2 cellular contexts compared by ENCODE assay signal in genomic region chr3:48243886-48244285, GRCh38.
TF ChIP-seq lines count a peak whose summit lies in the region.

No MANE protein-coding gene starts in this region.

TF ChIP-seq in GM23338, 12 proteins besides CTCF, POLR2A, EP300 and RAD21:
- TF ChIP-seq ETS1 (IDR thresholded peaks at IDR 0.05) (no peak), EZH2 (IDR thresholded peaks at IDR 0.05; ENCODE audit: low read depth, unreplicated experiment) (no peak), STAT1 (IDR thresholded peaks at IDR 0.05; ENCODE audit: unreplicated experiment) (no peak), NANOG (IDR thresholded peaks at IDR 0.05; ENCODE audit: borderline replicate concordance) (no peak), EZH2phosphoT487 (IDR thresholded peaks at IDR 0.05; ENCODE audit: unreplicated experiment) (no peak), ZNF114 (CRISPR knock-in tag; IDR thresholded peaks at IDR 0.05) (no peak)

TF ChIP-seq in WTC11, 78 proteins besides CTCF, POLR2A, EP300 and RAD21:
- no peak for TF ChIP-seq RORB (CRISPR knock-in tag; IDR thresholded peaks at IDR 0.05)
- no peak for TF ChIP-seq SMAD4 (CRISPR knock-in tag; IDR thresholded peaks at IDR 0.05)
